8 cellular contexts compared by ENCODE assay signal in the genomic region with DNA sequence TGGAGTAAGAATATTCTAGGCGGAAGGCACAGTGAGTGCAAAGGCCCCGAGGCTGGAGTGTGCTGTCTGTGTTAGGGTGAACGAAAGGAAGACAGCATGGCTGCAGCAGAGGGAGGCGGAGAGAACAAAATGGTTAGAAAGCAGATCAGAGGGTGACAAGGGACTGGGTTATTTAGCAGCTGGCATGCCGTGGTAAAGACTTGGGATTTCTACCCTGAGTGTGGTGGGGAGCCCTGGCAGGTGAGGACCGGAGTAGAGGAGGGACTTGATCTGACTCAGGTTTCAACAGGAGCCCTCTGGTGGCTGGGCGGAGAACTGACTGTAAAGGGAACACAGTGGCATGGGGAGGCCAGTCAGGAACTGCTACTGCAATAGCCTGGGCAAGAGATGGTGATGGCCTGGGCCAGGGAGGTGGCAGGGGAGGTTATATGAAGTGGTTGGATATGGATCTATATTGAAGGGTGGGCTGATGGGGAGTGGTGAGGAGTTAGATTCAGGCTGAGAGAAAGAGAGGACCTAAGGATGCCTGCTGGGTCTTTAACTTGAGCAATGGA. TPM values are rescaled to one million over a fixed set of nuclear protein-coding genes. Genes with fewer than 3 reads are reported as not detected.
DNase-seq lines count a peak whose midpoint lies in the region; ATAC-seq and TF ChIP-seq lines count a peak whose summit lies in the region.

No MANE protein-coding gene starts in this region.

- H3K79me2 ChIP-seq in OCI-LY3 (ENCODE audit: low read length), result no peaks in the 10 kb centered on the region

- H3K4me1 Mint-ChIP-seq in naive B cell, result peaks cover 19 to 25% (median 24%) of the 10 kb centered on the region in 3 donors
- H3K4me1 Mint-ChIP-seq in stimulated activated effector memory CD8-positive, alpha-beta T cell treated with anti-CD3 and anti-CD28 coated beads, Interleukin-12 subunit alpha, Interleukin-12 subunit beta, amount 100 ng/mL, for 72 hours, result peaks cover 65% of the 10 kb centered on the region

- no peaks in the 10 kb centered on the region for H3K9me3 Mint-ChIP-seq in naive B cell
- no peaks in the 10 kb centered on the region for H3K9me3 Mint-ChIP-seq in stimulated activated effector memory CD8-positive, alpha-beta T cell treated with anti-CD3 and anti-CD28 coated beads, Interleukin-12 subunit alpha, Interleukin-12 subunit beta, amount 100 ng/mL, for 72 hours

- H3K36me3 Mint-ChIP-seq in naive B cell, result no peaks in the 10 kb centered on the region
- H3K36me3 Mint-ChIP-seq in stimulated activated effector memory CD8-positive, alpha-beta T cell treated with anti-CD3 and anti-CD28 coated beads, Interleukin-12 subunit alpha, Interleukin-12 subunit beta, amount 100 ng/mL, for 72 hours, result no peaks in the 10 kb centered on the region

- H3K27ac Mint-ChIP-seq in naive B cell, result peak overlapping the region; percentile 0 to 97 (median 48)
- peak overlapping the region; percentile 80 for H3K27ac Mint-ChIP-seq in stimulated activated effector memory CD8-positive, alpha-beta T cell treated with anti-CD3 and anti-CD28 coated beads, Interleukin-12 subunit alpha, Interleukin-12 subunit beta, amount 100 ng/mL, for 72 hours

- H3K4me3 Mint-ChIP-seq in naive B cell, result peak overlapping the region in 1 of 8 donors; percentile 69
- H3K4me3 Mint-ChIP-seq in stimulated activated effector memory CD8-positive, alpha-beta T cell treated with anti-CD3 and anti-CD28 coated beads, Interleukin-12 subunit alpha, Interleukin-12 subunit beta, amount 100 ng/mL, for 72 hours, result peak overlapping the region; percentile 38

- peak overlapping the region; percentile 67; the same call in 1 of the 2 replicates for H2AFZ ChIP-seq in OCI-LY3 (ENCODE audit: low read depth, low read length)

- ATAC-seq in naive B cell (ENCODE audit: low read depth in 2 of 2), result peak; percentile 91
- ATAC-seq in stimulated activated effector memory CD8-positive, alpha-beta T cell treated with anti-CD3 and anti-CD28 coated beads, Interleukin-12 subunit alpha, Interleukin-12 subunit beta, amount 100 ng/mL, for 72 hours, result peak; percentile 87
- no peak for ATAC-seq in HG03025 (IDR thresholded peaks at IDR 0.05; ENCODE audit: low FRiP score, unreplicated experiment)

- peaks cover 8 to 22% (median 15%) of the 10 kb centered on the region in 3 donors for H3K27me3 Mint-ChIP-seq in naive B cell

- H3K27me3 ChIP-seq in OCI-LY3 (ENCODE audit: low read depth, low read length), result no peaks in the 10 kb centered on the region

- H3K4me2 ChIP-seq in OCI-LY3 (ENCODE audit: low read length), result peak overlapping the region; percentile 52

- no peaks in the 10 kb centered on the region for H3K9me3 ChIP-seq in OCI-LY3 (ENCODE audit: insufficient read depth, low read length)

- H3K27ac ChIP-seq in OCI-LY3 (ENCODE audit: low read length) (peak overlapping the region; percentile 64), epithelial cell of prostate (no peak overlapping the region)

- H3K9ac ChIP-seq in OCI-LY3 (ENCODE audit: low read length), result peak overlapping the region; percentile 47; the same call in 1 of the 2 replicates

- no peaks in the 10 kb centered on the region for H3K36me3 ChIP-seq in OCI-LY3 (replicated peaks; ENCODE audit: low read depth, low read length)

- in situ Hi-C loops in KBM-7 (cut with MboI; ENCODE audit: low pct_unique_long_range_greater_than_20kb, low sequenced_read_pairs), result loop anchor here (25.0 kb wide), 1 partner anchor 446 kb away; no protein-coding TSS in a partner anchor

- H3K4me1 ChIP-seq in OCI-LY3 (ENCODE audit: low read length), result peaks cover 67% of the 10 kb centered on the region

- H4K20me1 ChIP-seq in OCI-LY3 (ENCODE audit: insufficient read depth, low read length), result no peaks in the 10 kb centered on the region

- TF ChIP-seq CTCF in GM12875 (IDR thresholded peaks at IDR 0.05; ENCODE audit: borderline replicate concordance, insufficient read depth, low read depth, low read length) (peak; percentile 95), OCI-LY3 (IDR thresholded peaks at IDR 0.05; ENCODE audit: low read depth, low read length) (peak; percentile 98)

- H3K4me3 ChIP-seq in GM12875 (ENCODE audit: low read depth, low read length), result no peak overlapping the region
- H3K4me3 ChIP-seq in OCI-LY3 (ENCODE audit: low read length), result peak overlapping the region; percentile 13; the same call in 1 of the 2 replicates

- DNase-seq in KBM-7 (peak; percentile 92), epithelial cell of prostate (ENCODE audit: low read depth, low spot score) (peak; percentile 37), naive B cell (peak; percentile 80)
- DNase-seq in activated CD8-positive, alpha-beta memory T cell treated with anti-CD3 and anti-CD28 coated beads, Interleukin-2, amount 50 U/mL, for 48 hours, result peak; percentile 94
- DNase-seq in stimulated activated effector memory CD8-positive, alpha-beta T cell treated with anti-CD3 and anti-CD28 coated beads, Interleukin-12 subunit alpha, Interleukin-12 subunit beta, amount 100 ng/mL, for 72 hours (ENCODE audit: low spot score in 2 of 2), result peak; percentile 85 to 96

RNA-seq across cellular contexts. Expression of a gene that starts 38.0 kb away (rescaled TPM):
- 10 to 100 TPM; 15.0 to 46.3 (median 24.3) TPM for polyA plus RNA-seq in naive B cell (ENCODE audit: low read depth in 6 of 6)

RNA-seq across cellular contexts. Expression of a gene that starts 49.6 kb away (rescaled TPM):
- 1 to 10 TPM; 4.6 to 9.3 (median 6.1) TPM for polyA plus RNA-seq in naive B cell (ENCODE audit: low read depth in 6 of 6)

RNA-seq across cellular contexts. Expression of a gene that starts 50.0 kb away (rescaled TPM):
- under 1 TPM in 3 of 6 donors, not detected in 3; 0.18 to 0.96 (median 0.32) TPM for polyA plus RNA-seq in naive B cell (ENCODE audit: low read depth in 6 of 6)

Comparison
In these comparisons a context has a peak if more than half of its experiments do, and no peak if none do; other contexts are left out.
1. DNase-seq: peak in every context shown above with its lines; median percentile 94 in activated CD8-positive, alpha-beta memory T cell treated with anti-CD3 and anti-CD28 coated beads, Interleukin-2, amount 50 U/mL, for 48 hours; 92 in KBM-7; 90 in stimulated activated effector memory CD8-positive, alpha-beta T cell treated with anti-CD3 and anti-CD28 coated beads, Interleukin-12 subunit alpha, Interleukin-12 subunit beta, amount 100 ng/mL, for 72 hours; 80 in naive B cell; 37 in epithelial cell of prostate.